11 cellular contexts compared by ENCODE assay signal in genomic region chr14:100554082-100554677, GRCh38. TPM values are rescaled to one million over a fixed set of nuclear protein-coding genes. Genes with fewer than 3 reads are reported as not detected.
DNase-seq lines count a peak whose midpoint lies in the region; ATAC-seq and TF ChIP-seq lines count a peak whose summit lies in the region.
"Had no signal": no experiment of that assay in that cellular context is flagged by ENCODE, and none has a peak within 500 bp of the region (broad histone marks: within the 10 kb centered on the region; RNA-seq: fewer than 3 reads in every experiment).

No MANE protein-coding gene starts in this region.

- H3K4me2 ChIP-seq in BLaER1, result peak overlapping the region; percentile 95

- H3K27me3 ChIP-seq in BLaER1 (no peaks in the 10 kb centered on the region), SJCRH30 (peaks cover 24% of the 10 kb centered on the region; the same call in 1 of the 2 replicates)

- no peak overlapping the region for H3K4me3 ChIP-seq in BLaER1
- no peak overlapping the region for H3K4me3 ChIP-seq in mucosa of descending colon
- H3K4me3 ChIP-seq in foreskin fibroblast (ENCODE audit: low read depth in 1 of 2, low read length in 2 of 2), result no peak overlapping the region
- H3K4me3 ChIP-seq in SJCRH30, result no peak overlapping the region

- no peak overlapping the region for H3K9ac ChIP-seq in BLaER1

- H3K4me1 ChIP-seq in BLaER1, result peaks cover 100% of the 10 kb centered on the region
- peaks cover 10% of the 10 kb centered on the region for H3K4me1 ChIP-seq in mucosa of descending colon (ENCODE audit: low read depth)
- no peaks in the 10 kb centered on the region for H3K4me1 ChIP-seq in SJCRH30

- H3K36me3 ChIP-seq in BLaER1 (no peaks in the 10 kb centered on the region), mucosa of descending colon (ENCODE audit: low read depth) (no peaks in the 10 kb centered on the region), SJCRH30 (no peaks in the 10 kb centered on the region)

- H3K27ac ChIP-seq in BLaER1 (peak overlapping the region; percentile 31; the same call in 1 of the 2 replicates), caudate nucleus (ENCODE audit: low read depth, low read length) (peak overlapping the region; percentile 16), SJCRH30 (no peak overlapping the region)
- H3K27ac ChIP-seq: epithelial cell of prostate had no signal

- TF ChIP-seq CTCF in mucosa of descending colon (IDR thresholded peaks at IDR 0.05), result no peak
- TF ChIP-seq CTCF in foreskin fibroblast (IDR thresholded peaks at IDR 0.05; ENCODE audit: low read depth, low read length), result no peak

- no peaks in the 10 kb centered on the region for H4K20me1 ChIP-seq in BLaER1

- H3K9me3 ChIP-seq in BLaER1 (no peaks in the 10 kb centered on the region), mucosa of descending colon (no peaks in the 10 kb centered on the region), SJCRH30 (replicated peaks) (no peaks in the 10 kb centered on the region)

- DNase-seq in HT-29 (ENCODE audit: low spot score) (peak; percentile 8), caudate nucleus (lab: John Stamatoyannopoulos, UW) (peak in 44 of 61 donors; percentile 11 to 92 (median 48)), mucosa of descending colon (peak; percentile 74 to 89 (median 87)), foreskin fibroblast (no peak), NCI-H69 (lab: John Stamatoyannopoulos, UW) (no peak), NCI-H1694 treated with DMSO at 0.1 percent for 48 hours (lab: John Stamatoyannopoulos, UW) (no peak), SJCRH30 (no peak)
- DNase-seq: NCI-H1048, SW 1271 had no signal

- ATAC-seq in mucosa of descending colon, result peak; percentile 83

- intact Hi-C loops in mucosa of descending colon (cut with DNase I, micrococcal nuclease), result no loop called here

RNA-seq across cellular contexts. Expression of gene BEGAIN, which starts 33.0 kb away (rescaled TPM):
- total RNA-seq in HT-29 (2014; rRNA removed; shearing (Covaris generic)), result 0.53 and 1.5 TPM in 2 replicates
- 1 to 10 TPM in 2 of 3 donors, under 1 TPM in 1; 0.75 to 2.5 (median 1.1) TPM for total RNA-seq in mucosa of descending colon
- total RNA-seq in SJCRH30 (2014; rRNA removed; shearing (Covaris generic)), result 0.85 and 0.89 TPM in 2 replicates

Comparison
In these comparisons a context has a peak if more than half of its experiments do, and no peak if none do; other contexts are left out.
1. DNase-seq: peak in HT-29 (single experiment), caudate nucleus (44 of 61) and mucosa of descending colon (3 of 3); none in foreskin fibroblast (0 of 2), NCI-H69 (single experiment), NCI-H1694 treated with DMSO at 0.1 percent for 48 hours (single experiment) and SJCRH30 (0 of 2).